ENCODE assay signal across 8 cellular contexts in genomic region chr12:18151036-18151435, GRCh38.
"Had no signal": no experiment of that assay in that cellular context is flagged by ENCODE, and none has a peak within 500 bp of the region (broad histone marks: within the 10 kb centered on the region; RNA-seq: fewer than 3 reads in every experiment).

No MANE protein-coding gene starts in this region.

- H3K4me3 Mint-ChIP-seq: HFFc6 had no signal

- H3K27ac Mint-ChIP-seq: HFFc6 had no signal

- ATAC-seq: HCT116, K562 had no signal

- DNase-seq: GM23248, GOT3, H7, HFFc6, IMR-90 had no signal

- H3K4me3 ChIP-seq: GM23248, HAP-1, K562 had no signal

- H3K9me3 Mint-ChIP-seq: HFFc6 had no signal
